Comparison of ENCODE assay signal across 9 cellular contexts in genomic region chr1:109048335-109048734, GRCh38.
"Had no signal": no experiment of that assay in that cellular context is flagged by ENCODE, and none has a peak within 500 bp of the region (broad histone marks: within the 10 kb centered on the region; RNA-seq: fewer than 3 reads in every experiment).

No MANE protein-coding gene starts in this region.

- ATAC-seq: HCT116 had no signal

- H3K27ac ChIP-seq: GM23248, HL-60, KMS-11 had no signal

- H3K4me1 ChIP-seq: HAP-1 had no signal

- H3K9me3 ChIP-seq: HAP-1 had no signal

- H2AFZ ChIP-seq: GM23248 had no signal

- H3K4me3 ChIP-seq: GM23248, HAP-1 had no signal

- DNase-seq: GM23248, GOT3, H7, IMR-90, KBM-7 had no signal

- H3K36me3 ChIP-seq: HAP-1 had no signal

- H3K9ac ChIP-seq: GM23248, KMS-11 had no signal

- H3K4me2 ChIP-seq: KMS-11 had no signal
